In the genomic region with DNA sequence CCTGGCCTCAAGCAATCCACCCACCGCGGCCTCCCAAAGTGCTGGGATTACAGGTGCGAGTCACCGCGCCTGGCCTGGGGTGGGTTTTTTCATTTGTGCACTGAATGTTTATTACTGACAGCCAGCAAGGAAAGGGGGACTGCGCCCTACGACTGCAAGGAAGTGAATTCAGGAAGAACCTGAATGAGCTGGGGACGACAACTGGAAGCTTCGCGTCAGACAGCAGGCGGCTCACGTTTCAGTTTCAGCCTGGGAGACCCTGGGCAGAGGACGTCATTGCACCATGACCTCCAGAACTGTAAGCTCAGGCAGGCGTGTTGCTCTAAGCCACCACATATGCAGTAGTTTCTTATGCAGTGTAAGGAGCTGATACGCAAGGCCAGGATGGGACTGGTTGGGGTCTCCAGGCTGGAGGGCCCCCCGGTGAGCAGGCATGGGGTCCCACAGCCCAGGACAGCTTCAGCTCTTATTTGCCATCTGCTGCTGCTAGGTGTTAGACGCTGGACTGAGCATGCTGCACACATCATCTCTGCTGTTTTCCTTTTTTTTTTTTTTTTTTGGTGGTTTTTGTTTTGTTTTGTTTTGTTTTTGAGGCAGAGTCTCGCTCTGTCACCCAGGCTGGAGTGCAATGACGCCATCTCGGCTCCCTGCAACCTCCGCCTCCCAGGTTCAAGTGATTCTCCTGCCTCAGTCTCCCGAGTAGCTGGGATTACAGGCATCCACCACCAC, we compare ENCODE assay signal across 9 cellular contexts.
A peak's percentile ranks its signal among the peaks of the same experiment; 100 is the strongest.
DNase-seq lines count a peak whose midpoint lies in the region; ATAC-seq and TF ChIP-seq lines count a peak whose summit lies in the region.
"Had no signal": no experiment of that assay in that cellular context is flagged by ENCODE, and none has a peak within 500 bp of the region (broad histone marks: within the 10 kb centered on the region; RNA-seq: fewer than 3 reads in every experiment).

No MANE protein-coding gene starts in this region.

- peaks cover 35% of the 10 kb centered on the region for H3K4me1 Mint-ChIP-seq in nephron

- no peak overlapping the region for H3K4me3 ChIP-seq in A673 (ENCODE audit: low read depth, low read length, poor library complexity, severe bottlenecking)
- H3K4me3 ChIP-seq in dorsolateral prefrontal cortex: peak overlapping the region in 6 of 59 donors; percentile 28 to 54 (median 39)

- no peaks in the 10 kb centered on the region for H3K27me3 ChIP-seq in A673 (replicated peaks; ENCODE audit: insufficient read depth, low read depth, low read length, poor library complexity)
- H3K27me3 ChIP-seq in dorsolateral prefrontal cortex: no peaks in the 10 kb centered on the region

- TF ChIP-seq CTCF in A673 (conservative IDR thresholded peaks at IDR 0.05; ENCODE audit: low read depth, low read length) (no peak), dorsolateral prefrontal cortex (IDR thresholded peaks at IDR 0.05 in 54 of 56, conservative IDR thresholded peaks at IDR 0.05 in 2 of 56; ENCODE audit: low read depth in 1 of 56, partially characterized antibody in 56 of 56) (no peak), nephron (IDR thresholded peaks at IDR 0.05; ENCODE audit: unreplicated experiment in 3 of 3) (no peak)

- H3K36me3 Mint-ChIP-seq in nephron (ENCODE audit: low read depth): no peaks in the 10 kb centered on the region

- peaks cover 29% of the 10 kb centered on the region for H3K4me1 ChIP-seq in A673 (ENCODE audit: insufficient read depth, low read length, poor library complexity, severe bottlenecking)

- H3K27ac ChIP-seq in A673 (ENCODE audit: low read depth, low read length, poor library complexity, severe bottlenecking) (peak overlapping the region; percentile 88), dorsolateral prefrontal cortex (peak overlapping the region; percentile 89 to 100 (median 98))

- CTCF ChIA-PET in A673 (lab: Charles Lee): interaction anchor here (0.6 kb wide), 1 partner anchor 108 kb away, joined by 10 read pairs; no protein-coding TSS in a partner anchor

- DNase-seq in A673 (ENCODE audit: low spot score) (no peak), LHCN-M2 (ENCODE audit: low read depth) (peak; percentile 61), dorsolateral prefrontal cortex (no peak), HUDEP-2 (lab: John Stamatoyannopoulos, UW; ENCODE audit: unreplicated experiment in 76 of 76) (no peak), ecto neural progenitor cell (ENCODE audit: low spot score) (no peak)
- no peak for DNase-seq in stimulated activated CD8-positive, alpha-beta memory T cell treated with anti-CD3 and anti-CD28 coated beads, Interleukin-4, amount 100 ng/mL, for 48 hours

- ATAC-seq in HG03439 (IDR thresholded peaks at IDR 0.05; ENCODE audit: unreplicated experiment): no peak

- no peaks in the 10 kb centered on the region for H3K36me3 ChIP-seq in A673 (ENCODE audit: insufficient read depth, low read length, poor library complexity, severe bottlenecking)

- H3K4me3 Mint-ChIP-seq in nephron: peak overlapping the region; percentile 32 to 53 (median 38)

- no TSS peak for BruUV-seq in A673 (replicated peaks; lab: Mats Ljungman, UMichigan)

- peak overlapping the region; percentile 99 to 100 (median 100) for H3K27ac Mint-ChIP-seq in nephron

- H3K9me3 Mint-ChIP-seq in nephron: no peaks in the 10 kb centered on the region
- H3K9me3 Mint-ChIP-seq: central memory CD8-positive, alpha-beta T cell had no signal

- H3K9me3 ChIP-seq in A673 (ENCODE audit: low read depth, low read length, poor library complexity, severe bottlenecking): no peaks in the 10 kb centered on the region

- peaks cover 10% of the 10 kb centered on the region for H3K27me3 Mint-ChIP-seq in nephron (ENCODE audit: low read depth)
- H3K27me3 Mint-ChIP-seq: central memory CD8-positive, alpha-beta T cell had no signal

- POLR2A ChIA-PET in A673 (lab: Charles Lee; ENCODE audit: low non-redundant PET): no interaction called here

- intact Hi-C loops in A673 (cut with micrococcal nuclease; ENCODE audit: unreplicated experiment) (loop anchor here (5.0 kb wide), 1 partner anchor 65 kb away; a partner anchor contains a TSS), dorsolateral prefrontal cortex (cut with DNase I) (loop anchor here in 1 of 2 donors (5.0 kb wide), 3 partner anchors 35 to 70 kb away; no protein-coding TSS in a partner anchor)
